31 cellular contexts compared by ENCODE assay signal in the genomic region with DNA sequence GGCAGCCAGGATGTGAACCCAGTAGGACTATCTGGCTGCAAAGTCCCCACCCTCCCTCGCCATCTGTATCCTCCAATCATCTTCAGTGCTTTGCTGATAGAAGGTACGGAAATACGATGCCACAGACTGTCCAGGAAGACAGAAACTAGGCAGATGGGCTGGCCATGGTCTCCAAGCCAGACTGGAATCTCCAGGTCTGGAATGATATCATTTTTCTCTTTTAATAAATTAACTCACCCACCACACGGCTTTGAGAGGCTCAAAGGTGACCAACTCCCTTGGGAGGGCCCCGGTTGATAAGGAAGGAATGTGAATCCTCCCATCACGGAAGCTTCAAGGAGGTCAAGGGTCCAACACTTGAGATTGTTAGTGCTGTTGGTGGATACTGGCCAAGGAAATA. TPM values are rescaled to one million over a fixed set of nuclear protein-coding genes. Genes with fewer than 3 reads are reported as not detected.
DNase-seq lines count a peak whose midpoint lies in the region; ATAC-seq and TF ChIP-seq lines count a peak whose summit lies in the region.
"Had no signal": no experiment of that assay in that cellular context is flagged by ENCODE, and none has a peak within 500 bp of the region (broad histone marks: within the 10 kb centered on the region; RNA-seq: fewer than 3 reads in every experiment).

No MANE protein-coding gene starts in this region.

- H3K9me3 Mint-ChIP-seq in stimulated activated naive CD8-positive, alpha-beta T cell treated with anti-CD3 and anti-CD28 coated beads, Interleukin-15, amount 100 ng/mL, for 72 hours, result no peaks in the 10 kb centered on the region
- H3K9me3 Mint-ChIP-seq: activated naive CD8-positive, alpha-beta T cell treated with anti-CD3 and anti-CD28 coated beads, Interleukin-2, amount 50 U/mL, for 24 hours had no signal

- no peak overlapping the region for H3K4me3 ChIP-seq in left lung
- H3K4me3 ChIP-seq in transverse colon, result no peak overlapping the region
- H3K4me3 ChIP-seq in ovary, result no peak overlapping the region
- H3K4me3 ChIP-seq: neural progenitor cell, thoracic aorta had no signal

- H3K4me3 Mint-ChIP-seq in stimulated activated naive CD8-positive, alpha-beta T cell treated with anti-CD3 and anti-CD28 coated beads, Interleukin-15, amount 100 ng/mL, for 72 hours, result no peak overlapping the region
- H3K4me3 Mint-ChIP-seq: activated naive CD8-positive, alpha-beta T cell treated with anti-CD3 and anti-CD28 coated beads, Interleukin-2, amount 50 U/mL, for 24 hours; CD14-positive monocyte; neural progenitor cell; T-helper 17 cell had no signal

- H3K4me1 ChIP-seq in left lung (no peaks in the 10 kb centered on the region), transverse colon (peaks cover 3 to 17% (median 5%) of the 10 kb centered on the region in 4 donors), ovary (ENCODE audit: insufficient read depth) (no peaks in the 10 kb centered on the region)
- H3K4me1 ChIP-seq: neural progenitor cell had no signal

- H3K4me1 Mint-ChIP-seq in stimulated activated naive CD8-positive, alpha-beta T cell treated with anti-CD3 and anti-CD28 coated beads, Interleukin-15, amount 100 ng/mL, for 72 hours, result no peaks in the 10 kb centered on the region
- H3K4me1 Mint-ChIP-seq: activated naive CD8-positive, alpha-beta T cell treated with anti-CD3 and anti-CD28 coated beads, Interleukin-2, amount 50 U/mL, for 24 hours; CD14-positive monocyte had no signal

- TF ChIP-seq EP300 in transverse colon (IDR thresholded peaks at IDR 0.05; ENCODE audit: low read depth) (peak; percentile 86), ovary (IDR thresholded peaks at IDR 0.05) (no peak)

- DNase-seq in HT-29 (ENCODE audit: low spot score) (peak; percentile 29), RWPE1 (ENCODE audit: low spot score) (no peak), left lung (no peak), transverse colon (peak; percentile 73), ovary (no peak), SW480 (ENCODE audit: low spot score) (no peak)
- no peak for DNase-seq in stimulated activated naive CD8-positive, alpha-beta T cell treated with anti-CD3 and anti-CD28 coated beads, Interleukin-15, amount 100 ng/mL, for 72 hours
- DNase-seq: activated CD4-positive, alpha-beta T cell treated with anti-CD3 and anti-CD28 coated beads, Interleukin-2, amount 50 U/mL, for 4 hours; activated gamma-delta T cell treated with Interleukin-2 at 50 U/mL for 16 hours; activated naive CD8-positive, alpha-beta T cell treated with anti-CD3 and anti-CD28 coated beads, Interleukin-2, amount 50 U/mL, for 24 hours; activated T-cell treated with anti-CD3 and anti-CD28 coated beads, Interleukin-2, amount 50 U/mL, for 48 hours; Calu3; caudate nucleus; cortex of kidney; DND-41; erythroblast; GOT3; islet precursor cell; NCI-H1092; NCI-H1694; NCI-H510A treated with DMSO at 0.1 percent for 48 hours; right cardiac atrium; Right ventricle myocardium superior; stimulated activated CD4-positive, alpha-beta T cell treated with anti-CD3 and anti-CD28 coated beads, Interleukin-2, amount 100 ng/mL, for 24 hours; stimulated activated naive CD8-positive, alpha-beta T cell treated with anti-CD3 and anti-CD28 coated beads, Interleukin-15, Interleukin-2, amounts not matched to agents 100 U/mL and 50 U/mL, for 24 hours; T-helper 17 cell had no signal

- POLR2A ChIA-PET in RWPE1 (lab: Yijun Ruan, JAX; ENCODE audit: low non-redundant PET), result no interaction called here

- H3K36me3 ChIP-seq in left lung (no peaks in the 10 kb centered on the region), transverse colon (no peaks in the 10 kb centered on the region), ovary (no peaks in the 10 kb centered on the region)
- H3K36me3 ChIP-seq: neural progenitor cell, thoracic aorta had no signal

- WGBS in transverse colon (ENCODE audit: low coverage in 1 of 2), 2 donors, result 30 to 59% methylated on average over 2 to 6 of the region's 6 CpGs
- 16 to 29% (median 18%) methylated on average over 6 of the region's 6 CpGs for WGBS in ovary, 3 donors

- no peaks in the 10 kb centered on the region for H3K9me3 ChIP-seq in left lung
- H3K9me3 ChIP-seq in transverse colon, result no peaks in the 10 kb centered on the region
- no peaks in the 10 kb centered on the region for H3K9me3 ChIP-seq in ovary
- H3K9me3 ChIP-seq: thoracic aorta had no signal

- H3K27ac ChIP-seq in RWPE1 (0 out of 2 replicates have a peak overlapping the region, but pooled peaks have one; percentile 3), left lung (no peak overlapping the region), transverse colon (peak overlapping the region; percentile 36 to 78 (median 54)), ovary (no peak overlapping the region)
- H3K27ac ChIP-seq: neural progenitor cell, thoracic aorta had no signal

- in situ Hi-C loops in transverse colon (cut with MboI; ENCODE audit: low pct_ligation_motif_present in 1 of 4, low pct_unique_long_range_greater_than_20kb in 1 of 4, low sequenced_read_pairs in 3 of 4), result no loop called here

- CTCF ChIA-PET in RWPE1 (lab: Yijun Ruan, JAX), result no interaction called here

- ATAC-seq in left lung, result peak; percentile 47
- ATAC-seq in stimulated activated naive CD8-positive, alpha-beta T cell treated with anti-CD3 and anti-CD28 coated beads, Interleukin-15, amount 100 ng/mL, for 72 hours, result no peak
- ATAC-seq: activated naive CD8-positive, alpha-beta T cell treated with anti-CD3 and anti-CD28 coated beads, Interleukin-2, amount 50 U/mL, for 24 hours; right cardiac atrium; SK-N-SH treated with all-trans-retinoic acid at 6 μM for 48 hours; stimulated activated naive CD8-positive, alpha-beta T cell treated with anti-CD3 and anti-CD28 coated beads, Interleukin-15, Interleukin-2, amounts not matched to agents 100 U/mL and 50 U/mL, for 24 hours; T-helper 17 cell had no signal

- peak; percentile 30 for TF ChIP-seq POLR2A in transverse colon (IDR thresholded peaks at IDR 0.05)
- no peak for TF ChIP-seq POLR2A in ovary (IDR thresholded peaks at IDR 0.05)

- no peak overlapping the region for H3K27ac Mint-ChIP-seq in stimulated activated naive CD8-positive, alpha-beta T cell treated with anti-CD3 and anti-CD28 coated beads, Interleukin-15, amount 100 ng/mL, for 72 hours
- H3K27ac Mint-ChIP-seq: activated naive CD8-positive, alpha-beta T cell treated with anti-CD3 and anti-CD28 coated beads, Interleukin-2, amount 50 U/mL, for 24 hours; CD14-positive monocyte; neural progenitor cell; T-helper 17 cell had no signal

- H3K27me3 ChIP-seq in left lung, result no peaks in the 10 kb centered on the region
- H3K27me3 ChIP-seq in transverse colon, result no peaks in the 10 kb centered on the region
- H3K27me3 ChIP-seq in ovary, result no peaks in the 10 kb centered on the region
- H3K27me3 ChIP-seq: neural progenitor cell had no signal

- intact Hi-C loops in left lung (cut with DNase I), result no loop called here
- intact Hi-C loops in transverse colon (cut with DNase I; ENCODE audit: low total_unique reads), result no loop called here
- intact Hi-C loops in ovary (cut with DNase I), result no loop called here

- no peak for TF ChIP-seq CTCF in RWPE1 (conservative IDR thresholded peaks at IDR 0.05; ENCODE audit: low read depth)
- TF ChIP-seq CTCF in left lung (IDR thresholded peaks at IDR 0.05), result no peak
- TF ChIP-seq CTCF in transverse colon (IDR thresholded peaks at IDR 0.05), result no peak
- no peak for TF ChIP-seq CTCF in ovary (IDR thresholded peaks at IDR 0.05)

- H3K27me3 Mint-ChIP-seq in stimulated activated naive CD8-positive, alpha-beta T cell treated with anti-CD3 and anti-CD28 coated beads, Interleukin-15, amount 100 ng/mL, for 72 hours, result no peaks in the 10 kb centered on the region

RNA-seq across cellular contexts. Expression of gene BDKRB1, which starts 16.3 kb away (rescaled TPM):
- not detected in 2 replicates for total RNA-seq in HT-29 (2014; rRNA removed; shearing (Covaris generic))
- total RNA-seq in left lung (under 1 TPM in 1 of 2 donors, not detected in 1; 0.35 TPM), transverse colon (1 to 10 TPM; 1.1 to 4.4 (median 2.3) TPM), ovary (1 to 10 TPM in 1 of 7 donors, under 1 TPM in 1, not detected in 5; 0.87 to 5.3 TPM)
- under 1 TPM; 0.30 to 0.63 TPM for polyA plus RNA-seq in ovary
- total RNA-seq: Calu3, lung microvascular endothelial cell, right cardiac atrium, Right ventricle myocardium superior, T-helper 17 cell had no signal
- polyA plus RNA-seq: CD14-positive monocyte had no signal

RNA-seq across cellular contexts. Expression of gene BDKRB2, which starts 35.1 kb away (rescaled TPM):
- 0.05 TPM in 1 of 2 replicates, not detected in the other for total RNA-seq in HT-29 (2014; rRNA removed; shearing (Covaris generic))
- total RNA-seq in left lung (1 to 10 TPM in 1 of 2 donors, under 1 TPM in 1; 0.81 to 1.9 TPM), transverse colon (10 to 100 TPM in 3 of 4 donors, 1 to 10 TPM in 1; 2.6 to 19.8 (median 17.4) TPM), ovary (1 to 10 TPM in 4 of 7 donors, under 1 TPM in 3; 0.83 to 3.2 (median 1.9) TPM)
- polyA plus RNA-seq in ovary, result 1 to 10 TPM in 1 of 2 donors, under 1 TPM in 1; 0.40 to 3.3 TPM
- total RNA-seq: T-helper 17 cell had no signal
- polyA plus RNA-seq: CD14-positive monocyte had no signal

Comparison
In these comparisons a context has a peak if more than half of its experiments do, and no peak if none do; other contexts are left out.
1. DNase-seq: peak in HT-29 (single experiment) and transverse colon (single experiment); none in RWPE1 (single experiment), left lung (0 of 2), ovary (0 of 5), SW480 (single experiment) and stimulated activated naive CD8-positive, alpha-beta T cell treated with anti-CD3 and anti-CD28 coated beads, Interleukin-15, amount 100 ng/mL, for 72 hours (0 of 2).
2. H3K27ac ChIP-seq: peak in RWPE1 (single experiment) and transverse colon (4 of 4); none in left lung (0 of 2) and ovary (0 of 2).